Comparison of ENCODE assay signal across 1 cellular context in the genomic region with DNA sequence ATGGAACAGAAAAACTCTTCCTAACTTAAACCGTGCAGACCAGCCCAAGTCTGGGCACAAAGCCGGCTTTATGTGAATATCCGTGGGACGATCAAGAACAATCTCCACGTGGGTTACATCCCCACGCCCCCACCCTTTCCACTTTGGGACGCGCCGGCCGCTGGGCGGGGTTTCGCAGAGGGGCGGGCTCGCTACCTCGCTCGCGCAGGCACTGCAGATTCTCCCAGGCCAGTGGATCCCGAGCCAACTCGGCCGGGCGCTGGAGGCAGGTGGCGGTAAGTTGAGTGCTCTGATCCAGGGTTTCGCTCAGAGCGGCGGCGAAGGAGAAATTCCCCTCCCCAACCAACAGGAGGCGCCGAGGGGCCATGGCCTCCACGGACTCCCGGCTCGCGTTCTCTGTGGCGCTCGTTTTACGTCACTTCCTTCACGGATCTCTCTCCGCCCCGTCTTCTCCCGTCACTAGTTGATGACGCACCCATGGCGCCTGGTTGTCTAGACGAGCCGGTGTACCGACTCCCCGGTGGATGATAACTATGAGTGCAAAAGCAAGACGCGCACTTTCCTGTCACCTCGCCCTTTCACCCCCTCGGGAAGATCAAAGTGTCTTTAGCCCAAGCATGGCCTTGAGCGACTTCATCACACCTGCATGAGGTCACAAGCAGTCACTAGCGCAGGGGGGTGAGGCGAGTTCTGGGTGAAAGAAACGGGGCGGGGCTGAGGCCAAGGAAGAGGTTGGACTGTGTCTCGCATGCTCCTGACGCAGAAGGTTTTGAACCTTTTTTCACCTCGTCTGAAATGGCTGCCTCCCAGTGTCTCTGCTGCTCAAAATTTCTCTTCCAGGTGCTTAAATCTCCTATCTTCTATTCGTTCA.
TF ChIP-seq lines count a peak whose summit lies in the region.

A gene with protein sequence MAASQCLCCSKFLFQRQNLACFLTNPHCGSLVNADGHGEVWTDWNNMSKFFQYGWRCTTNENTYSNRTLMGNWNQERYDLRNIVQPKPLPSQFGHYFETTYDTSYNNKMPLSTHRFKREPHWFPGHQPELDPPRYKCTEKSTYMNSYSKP (plus strand): TSS at position 776 of the 871 bp plus-strand sequence. CDS start 20 bp downstream, at position 796.
A gene with protein sequence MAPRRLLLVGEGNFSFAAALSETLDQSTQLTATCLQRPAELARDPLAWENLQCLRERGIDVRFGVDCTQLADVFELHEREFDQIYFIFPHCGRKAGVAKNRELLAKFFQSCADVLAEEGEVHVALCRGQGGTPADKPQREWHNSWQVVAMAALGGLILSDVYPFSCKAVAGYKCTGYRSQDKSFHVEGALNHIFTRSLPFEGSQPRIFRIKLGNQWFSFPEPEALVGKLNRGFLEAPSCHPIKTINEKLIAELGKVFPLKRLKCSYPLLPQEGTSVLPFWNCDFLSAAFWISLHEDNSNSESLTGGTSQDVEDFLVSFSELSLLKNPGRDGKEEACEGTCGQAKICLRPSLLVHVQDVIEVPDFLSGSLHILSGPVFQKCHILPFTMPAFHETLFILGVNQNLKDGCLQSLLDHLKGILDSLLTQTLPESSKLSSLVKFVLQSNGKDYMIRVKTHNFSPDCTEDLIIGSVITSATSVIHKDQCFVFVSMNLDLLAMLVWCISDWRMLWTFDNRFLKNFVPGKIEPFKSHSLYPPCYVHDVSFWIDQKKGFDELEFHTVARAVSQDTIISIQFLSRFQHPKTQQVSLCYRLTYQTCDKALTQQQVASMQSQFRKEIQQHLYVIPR (minus strand): TSS at position 400 of the 871 bp plus-strand sequence. CDS start 33 bp downstream, at position 367.

TF ChIP-seq in HepG2, 621 proteins besides CTCF, POLR2A, EP300 and RAD21 (continued from another document and continues in another):
- TF ChIP-seq, protein P1, sequence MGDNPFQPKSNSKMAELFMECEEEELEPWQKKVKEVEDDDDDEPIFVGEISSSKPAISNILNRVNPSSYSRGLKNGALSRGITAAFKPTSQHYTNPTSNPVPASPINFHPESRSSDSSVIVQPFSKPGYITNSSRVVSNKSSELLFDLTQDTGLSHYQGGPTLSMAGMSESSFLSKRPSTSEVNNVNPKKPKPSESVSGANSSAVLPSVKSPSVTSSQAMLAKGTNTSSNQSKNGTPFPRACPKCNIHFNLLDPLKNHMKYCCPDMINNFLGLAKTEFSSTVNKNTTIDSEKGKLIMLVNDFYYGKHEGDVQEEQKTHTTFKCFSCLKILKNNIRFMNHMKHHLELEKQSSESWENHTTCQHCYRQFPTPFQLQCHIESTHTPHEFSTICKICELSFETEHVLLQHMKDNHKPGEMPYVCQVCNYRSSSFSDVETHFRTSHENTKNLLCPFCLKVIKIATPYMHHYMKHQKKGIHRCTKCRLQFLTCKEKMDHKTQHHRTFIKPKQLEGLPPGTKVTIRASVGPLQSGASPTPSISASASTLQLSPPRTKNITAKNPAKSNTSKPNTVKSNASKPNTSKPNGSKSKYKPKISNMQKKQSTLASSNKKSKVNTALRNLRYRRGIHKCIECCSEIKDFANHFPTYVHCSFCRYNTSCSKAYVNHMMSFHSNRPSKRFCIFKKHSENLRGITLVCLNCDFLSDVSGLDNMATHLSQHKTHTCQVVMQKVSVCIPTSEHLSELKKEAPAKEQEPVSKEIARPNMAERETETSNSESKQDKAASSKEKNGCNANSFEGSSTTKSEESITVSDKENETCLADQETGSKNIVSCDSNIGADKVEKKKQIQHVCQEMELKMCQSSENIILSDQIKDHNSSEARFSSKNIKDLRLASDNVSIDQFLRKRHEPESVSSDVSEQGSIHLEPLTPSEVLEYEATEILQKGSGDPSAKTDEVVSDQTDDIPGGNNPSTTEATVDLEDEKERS (CRISPR knock-in tag; IDR thresholded peaks at IDR 0.05), result peak; percentile 87
- TF ChIP-seq GTF2F1 (IDR thresholded peaks at IDR 0.05; ENCODE audit: low read length) (no peak), IKZF1 (IDR thresholded peaks at IDR 0.05) (no peak), ZNF256 (CRISPR knock-in tag; conservative IDR thresholded peaks at IDR 0.05) (no peak; the same call in 1 of the 2 replicates), SP2 (CRISPR knock-in tag; IDR thresholded peaks at IDR 0.05) (peak; percentile 57), KMT2A (CRISPR knock-in tag; IDR thresholded peaks at IDR 0.05) (peak; percentile 82), SIN3A (IDR thresholded peaks at IDR 0.05; ENCODE audit: borderline replicate concordance, low read depth, low read length) (peak; percentile 92; the same call in 1 of the 2 replicates), SKI (IDR thresholded peaks at IDR 0.05; ENCODE audit: partially characterized antibody) (peak; percentile 99), MIER3 (CRISPR knock-in tag; IDR thresholded peaks at IDR 0.05; ENCODE audit: borderline replicate concordance) (peak; percentile 76; the same call in 1 of the 2 replicates), DNMT3B (CRISPR knock-in tag; conservative IDR thresholded peaks at IDR 0.05) (peak; percentile 60; the same call in 1 of the 2 replicates), NFE2L2 (IDR thresholded peaks at IDR 0.05; ENCODE audit: low read length) (no peak), ZNF207 (IDR thresholded peaks at IDR 0.05; ENCODE audit: borderline replicate concordance) (no peak), ZNF772 (CRISPR knock-in tag; IDR thresholded peaks at IDR 0.05) (peak; percentile 73), ZNF850 (CRISPR knock-in tag; conservative IDR thresholded peaks at IDR 0.05) (no peak), ZFP41 (CRISPR knock-in tag; IDR thresholded peaks at IDR 0.05; ENCODE audit: borderline replicate concordance) (no peak)
- TF ChIP-seq, protein P2, sequence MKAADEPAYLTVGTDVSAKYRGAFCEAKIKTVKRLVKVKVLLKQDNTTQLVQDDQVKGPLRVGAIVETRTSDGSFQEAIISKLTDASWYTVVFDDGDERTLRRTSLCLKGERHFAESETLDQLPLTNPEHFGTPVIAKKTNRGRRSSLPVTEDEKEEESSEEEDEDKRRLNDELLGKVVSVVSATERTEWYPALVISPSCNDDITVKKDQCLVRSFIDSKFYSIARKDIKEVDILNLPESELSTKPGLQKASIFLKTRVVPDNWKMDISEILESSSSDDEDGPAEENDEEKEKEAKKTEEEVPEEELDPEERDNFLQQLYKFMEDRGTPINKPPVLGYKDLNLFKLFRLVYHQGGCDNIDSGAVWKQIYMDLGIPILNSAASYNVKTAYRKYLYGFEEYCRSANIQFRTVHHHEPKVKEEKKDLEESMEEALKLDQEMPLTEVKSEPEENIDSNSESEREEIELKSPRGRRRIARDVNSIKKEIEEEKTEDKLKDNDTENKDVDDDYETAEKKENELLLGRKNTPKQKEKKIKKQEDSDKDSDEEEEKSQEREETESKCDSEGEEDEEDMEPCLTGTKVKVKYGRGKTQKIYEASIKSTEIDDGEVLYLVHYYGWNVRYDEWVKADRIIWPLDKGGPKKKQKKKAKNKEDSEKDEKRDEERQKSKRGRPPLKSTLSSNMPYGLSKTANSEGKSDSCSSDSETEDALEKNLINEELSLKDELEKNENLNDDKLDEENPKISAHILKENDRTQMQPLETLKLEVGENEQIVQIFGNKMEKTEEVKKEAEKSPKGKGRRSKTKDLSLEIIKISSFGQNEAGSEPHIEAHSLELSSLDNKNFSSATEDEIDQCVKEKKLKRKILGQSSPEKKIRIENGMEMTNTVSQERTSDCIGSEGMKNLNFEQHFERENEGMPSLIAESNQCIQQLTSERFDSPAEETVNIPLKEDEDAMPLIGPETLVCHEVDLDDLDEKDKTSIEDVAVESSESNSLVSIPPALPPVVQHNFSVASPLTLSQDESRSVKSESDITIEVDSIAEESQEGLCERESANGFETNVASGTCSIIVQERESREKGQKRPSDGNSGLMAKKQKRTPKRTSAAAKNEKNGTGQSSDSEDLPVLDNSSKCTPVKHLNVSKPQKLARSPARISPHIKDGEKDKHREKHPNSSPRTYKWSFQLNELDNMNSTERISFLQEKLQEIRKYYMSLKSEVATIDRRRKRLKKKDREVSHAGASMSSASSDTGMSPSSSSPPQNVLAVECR (CRISPR knock-in tag; IDR thresholded peaks at IDR 0.05; ENCODE audit: borderline replicate concordance), result peak; percentile 92
- TF ChIP-seq, protein P3, sequence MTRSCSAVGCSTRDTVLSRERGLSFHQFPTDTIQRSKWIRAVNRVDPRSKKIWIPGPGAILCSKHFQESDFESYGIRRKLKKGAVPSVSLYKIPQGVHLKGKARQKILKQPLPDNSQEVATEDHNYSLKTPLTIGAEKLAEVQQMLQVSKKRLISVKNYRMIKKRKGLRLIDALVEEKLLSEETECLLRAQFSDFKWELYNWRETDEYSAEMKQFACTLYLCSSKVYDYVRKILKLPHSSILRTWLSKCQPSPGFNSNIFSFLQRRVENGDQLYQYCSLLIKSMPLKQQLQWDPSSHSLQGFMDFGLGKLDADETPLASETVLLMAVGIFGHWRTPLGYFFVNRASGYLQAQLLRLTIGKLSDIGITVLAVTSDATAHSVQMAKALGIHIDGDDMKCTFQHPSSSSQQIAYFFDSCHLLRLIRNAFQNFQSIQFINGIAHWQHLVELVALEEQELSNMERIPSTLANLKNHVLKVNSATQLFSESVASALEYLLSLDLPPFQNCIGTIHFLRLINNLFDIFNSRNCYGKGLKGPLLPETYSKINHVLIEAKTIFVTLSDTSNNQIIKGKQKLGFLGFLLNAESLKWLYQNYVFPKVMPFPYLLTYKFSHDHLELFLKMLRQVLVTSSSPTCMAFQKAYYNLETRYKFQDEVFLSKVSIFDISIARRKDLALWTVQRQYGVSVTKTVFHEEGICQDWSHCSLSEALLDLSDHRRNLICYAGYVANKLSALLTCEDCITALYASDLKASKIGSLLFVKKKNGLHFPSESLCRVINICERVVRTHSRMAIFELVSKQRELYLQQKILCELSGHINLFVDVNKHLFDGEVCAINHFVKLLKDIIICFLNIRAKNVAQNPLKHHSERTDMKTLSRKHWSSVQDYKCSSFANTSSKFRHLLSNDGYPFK (CRISPR knock-in tag; IDR thresholded peaks at IDR 0.05; ENCODE audit: borderline replicate concordance), result peak; percentile 89; the same call in 1 of the 2 replicates
- TF ChIP-seq, protein P4, sequence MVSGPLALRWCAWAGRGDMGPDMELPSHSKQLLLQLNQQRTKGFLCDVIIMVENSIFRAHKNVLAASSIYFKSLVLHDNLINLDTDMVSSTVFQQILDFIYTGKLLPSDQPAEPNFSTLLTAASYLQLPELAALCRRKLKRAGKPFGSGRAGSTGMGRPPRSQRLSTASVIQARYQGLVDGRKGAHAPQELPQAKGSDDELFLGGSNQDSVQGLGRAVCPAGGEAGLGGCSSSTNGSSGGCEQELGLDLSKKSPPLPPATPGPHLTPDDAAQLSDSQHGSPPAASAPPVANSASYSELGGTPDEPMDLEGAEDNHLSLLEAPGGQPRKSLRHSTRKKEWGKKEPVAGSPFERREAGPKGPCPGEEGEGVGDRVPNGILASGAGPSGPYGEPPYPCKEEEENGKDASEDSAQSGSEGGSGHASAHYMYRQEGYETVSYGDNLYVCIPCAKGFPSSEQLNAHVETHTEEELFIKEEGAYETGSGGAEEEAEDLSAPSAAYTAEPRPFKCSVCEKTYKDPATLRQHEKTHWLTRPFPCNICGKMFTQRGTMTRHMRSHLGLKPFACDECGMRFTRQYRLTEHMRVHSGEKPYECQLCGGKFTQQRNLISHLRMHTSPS (CRISPR knock-in tag; IDR thresholded peaks at IDR 0.05; ENCODE audit: low read depth), result peak; percentile 16; the same call in 1 of the 2 replicates
- TF ChIP-seq, protein P5, sequence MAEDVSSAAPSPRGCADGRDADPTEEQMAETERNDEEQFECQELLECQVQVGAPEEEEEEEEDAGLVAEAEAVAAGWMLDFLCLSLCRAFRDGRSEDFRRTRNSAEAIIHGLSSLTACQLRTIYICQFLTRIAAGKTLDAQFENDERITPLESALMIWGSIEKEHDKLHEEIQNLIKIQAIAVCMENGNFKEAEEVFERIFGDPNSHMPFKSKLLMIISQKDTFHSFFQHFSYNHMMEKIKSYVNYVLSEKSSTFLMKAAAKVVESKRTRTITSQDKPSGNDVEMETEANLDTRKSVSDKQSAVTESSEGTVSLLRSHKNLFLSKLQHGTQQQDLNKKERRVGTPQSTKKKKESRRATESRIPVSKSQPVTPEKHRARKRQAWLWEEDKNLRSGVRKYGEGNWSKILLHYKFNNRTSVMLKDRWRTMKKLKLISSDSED (CRISPR knock-in tag; IDR thresholded peaks at IDR 0.05), result no peak
- TF ChIP-seq, protein P6, sequence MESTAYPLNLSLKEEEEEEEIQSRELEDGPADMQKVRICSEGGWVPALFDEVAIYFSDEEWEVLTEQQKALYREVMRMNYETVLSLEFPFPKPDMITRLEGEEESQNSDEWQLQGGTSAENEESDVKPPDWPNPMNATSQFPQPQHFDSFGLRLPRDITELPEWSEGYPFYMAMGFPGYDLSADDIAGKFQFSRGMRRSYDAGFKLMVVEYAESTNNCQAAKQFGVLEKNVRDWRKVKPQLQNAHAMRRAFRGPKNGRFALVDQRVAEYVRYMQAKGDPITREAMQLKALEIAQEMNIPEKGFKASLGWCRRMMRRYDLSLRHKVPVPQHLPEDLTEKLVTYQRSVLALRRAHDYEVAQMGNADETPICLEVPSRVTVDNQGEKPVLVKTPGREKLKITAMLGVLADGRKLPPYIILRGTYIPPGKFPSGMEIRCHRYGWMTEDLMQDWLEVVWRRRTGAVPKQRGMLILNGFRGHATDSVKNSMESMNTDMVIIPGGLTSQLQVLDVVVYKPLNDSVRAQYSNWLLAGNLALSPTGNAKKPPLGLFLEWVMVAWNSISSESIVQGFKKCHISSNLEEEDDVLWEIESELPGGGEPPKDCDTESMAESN (CRISPR knock-in tag; conservative IDR thresholded peaks at IDR 0.05), result peak; percentile 83; the same call in 1 of the 2 replicates
- TF ChIP-seq, protein P7, sequence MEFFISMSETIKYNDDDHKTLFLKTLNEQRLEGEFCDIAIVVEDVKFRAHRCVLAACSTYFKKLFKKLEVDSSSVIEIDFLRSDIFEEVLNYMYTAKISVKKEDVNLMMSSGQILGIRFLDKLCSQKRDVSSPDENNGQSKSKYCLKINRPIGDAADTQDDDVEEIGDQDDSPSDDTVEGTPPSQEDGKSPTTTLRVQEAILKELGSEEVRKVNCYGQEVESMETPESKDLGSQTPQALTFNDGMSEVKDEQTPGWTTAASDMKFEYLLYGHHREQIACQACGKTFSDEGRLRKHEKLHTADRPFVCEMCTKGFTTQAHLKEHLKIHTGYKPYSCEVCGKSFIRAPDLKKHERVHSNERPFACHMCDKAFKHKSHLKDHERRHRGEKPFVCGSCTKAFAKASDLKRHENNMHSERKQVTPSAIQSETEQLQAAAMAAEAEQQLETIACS (CRISPR knock-in tag; IDR thresholded peaks at IDR 0.05), result 0 out of 2 replicates have a peak, but pooled peaks have one; percentile 29
- TF ChIP-seq, protein P8, sequence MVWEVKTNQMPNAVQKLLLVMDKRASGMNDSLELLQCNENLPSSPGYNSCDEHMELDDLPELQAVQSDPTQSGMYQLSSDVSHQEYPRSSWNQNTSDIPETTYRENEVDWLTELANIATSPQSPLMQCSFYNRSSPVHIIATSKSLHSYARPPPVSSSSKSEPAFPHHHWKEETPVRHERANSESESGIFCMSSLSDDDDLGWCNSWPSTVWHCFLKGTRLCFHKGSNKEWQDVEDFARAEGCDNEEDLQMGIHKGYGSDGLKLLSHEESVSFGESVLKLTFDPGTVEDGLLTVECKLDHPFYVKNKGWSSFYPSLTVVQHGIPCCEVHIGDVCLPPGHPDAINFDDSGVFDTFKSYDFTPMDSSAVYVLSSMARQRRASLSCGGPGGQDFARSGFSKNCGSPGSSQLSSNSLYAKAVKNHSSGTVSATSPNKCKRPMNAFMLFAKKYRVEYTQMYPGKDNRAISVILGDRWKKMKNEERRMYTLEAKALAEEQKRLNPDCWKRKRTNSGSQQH (CRISPR knock-in tag; IDR thresholded peaks at IDR 0.05; ENCODE audit: low read depth), result no peak
